In genomic region chr4:6150046-6150735, GRCh38 we compare ENCODE assay signal across 25 cellular contexts. TPM values are rescaled to one million over a fixed set of nuclear protein-coding genes. Genes with fewer than 3 reads are reported as not detected.
"Had no signal": no experiment of that assay in that cellular context is flagged by ENCODE, and none has a peak within 500 bp of the region (broad histone marks: within the 10 kb centered on the region; RNA-seq: fewer than 3 reads in every experiment).

No MANE protein-coding gene starts in this region.

- H3K9me3 ChIP-seq: Peyer's patch had no signal

- H3K9me3 Mint-ChIP-seq: activated CD4-positive, alpha-beta T cell treated with anti-CD3 and anti-CD28 coated beads, Interleukin-2, amount 10 ng/mL, durations not matched to agents 24 days and 14 days; activated naive CD4-positive, alpha-beta T cell treated with anti-CD3 and anti-CD28 coated beads, Interleukin-2, amount 10 ng/mL, durations not matched to agents 7 days and 5 days; activated naive CD8-positive, alpha-beta T cell treated with anti-CD3 and anti-CD28 coated beads, Interleukin-2, amount 50 U/mL, for 24 hours; activated T-helper 1 cell treated with anti-CD3 and anti-CD28 coated beads, Interleukin-12 subunit alpha, Interleukin-12 subunit beta, Interleukin-2, Interleukin-4 antibody, amounts not matched to agents 30 ng/mL and 10 ng/mL and 1 ng/mL, durations not matched to agents 14 hours and 24 hours and 36 hours had no signal

- DNase-seq: activated CD4-positive, alpha-beta T cell treated with anti-CD3 and anti-CD28 coated beads, Interleukin-2, amount 10 ng/mL, durations not matched to agents 24 days and 14 days; activated CD4-positive, alpha-beta T cell treated with anti-CD3 and anti-CD28 coated beads, Interleukin-2, amount 50 U/mL, for 4 hours; activated CD8-positive, alpha-beta T cell treated with anti-CD3 and anti-CD28 coated beads, Interleukin-2, amount 10 ng/mL, durations not matched to agents 7 days and 5 days; activated naive CD4-positive, alpha-beta T cell treated with anti-CD3 and anti-CD28 coated beads, Interleukin-2, amount 10 ng/mL, durations not matched to agents 7 days and 5 days; activated naive CD8-positive, alpha-beta T cell treated with anti-CD3 and anti-CD28 coated beads, Interleukin-2, amount 50 U/mL, for 24 hours; activated T-cell treated with anti-CD3 and anti-CD28 coated beads, Interleukin-2, amount 50 U/mL, for 24 hours; brain microvascular endothelial cell; IMR-90; NCI-H1105; NCI-H1417 treated with DMSO at 0.1 percent for 48 hours; NCI-H187 treated with DMSO at 0.1 percent for 48 hours; NCI-H2081; NCI-H345; NCI-H524 treated with DMSO at 0.1 percent for 48 hours; NCI-H748 treated with DMSO at 0.1 percent for 48 hours; NK-92 treated with Interleukin-12 subunit alpha and Interleukin-12 subunit beta, amount 100 ng/mL, for 24 hours; PC-3; Peyer's patch; RPMI8226; SW 1271; T1000 had no signal

- H3K27me3 ChIP-seq: brain microvascular endothelial cell, Peyer's patch had no signal

- H3K4me3 ChIP-seq: K562, Peyer's patch had no signal

- H3K27ac Mint-ChIP-seq: activated CD4-positive, alpha-beta T cell treated with anti-CD3 and anti-CD28 coated beads, Interleukin-2, amount 10 ng/mL, durations not matched to agents 24 days and 14 days; activated CD8-positive, alpha-beta T cell treated with anti-CD3 and anti-CD28 coated beads, Interleukin-2, amount 10 ng/mL, durations not matched to agents 7 days and 5 days; activated naive CD4-positive, alpha-beta T cell treated with anti-CD3 and anti-CD28 coated beads, Interleukin-2, amount 10 ng/mL, durations not matched to agents 7 days and 5 days; activated naive CD8-positive, alpha-beta T cell; activated naive CD8-positive, alpha-beta T cell treated with anti-CD3 and anti-CD28 coated beads, Interleukin-2, amount 50 U/mL, for 24 hours; activated T-cell treated with anti-CD3 and anti-CD28 coated beads, Interleukin-2, amount 50 U/mL, for 24 hours; activated T-helper 1 cell treated with anti-CD3 and anti-CD28 coated beads, Interleukin-12 subunit alpha, Interleukin-12 subunit beta, Interleukin-2, Interleukin-4 antibody, amounts not matched to agents 30 ng/mL and 10 ng/mL and 1 ng/mL, durations not matched to agents 14 hours and 24 hours and 36 hours had no signal

- H3K27me3 Mint-ChIP-seq: activated CD4-positive, alpha-beta T cell treated with anti-CD3 and anti-CD28 coated beads, Interleukin-2, amount 10 ng/mL, durations not matched to agents 24 days and 14 days; activated T-cell treated with anti-CD3 and anti-CD28 coated beads, Interleukin-2, amount 50 U/mL, for 24 hours had no signal

- H3K27ac ChIP-seq: brain microvascular endothelial cell, Peyer's patch had no signal

- ATAC-seq: activated CD8-positive, alpha-beta T cell treated with anti-CD3 and anti-CD28 coated beads, Interleukin-2, amount 10 ng/mL, durations not matched to agents 7 days and 5 days; activated naive CD8-positive, alpha-beta T cell treated with anti-CD3 and anti-CD28 coated beads, Interleukin-2, amount 50 U/mL, for 24 hours; K562; PC-3 had no signal

- H3K4me1 ChIP-seq: Peyer's patch had no signal

- H3K36me3 ChIP-seq: brain microvascular endothelial cell, Peyer's patch had no signal

- H3K4me3 Mint-ChIP-seq: activated CD4-positive, alpha-beta T cell treated with anti-CD3 and anti-CD28 coated beads, Interleukin-2, amount 10 ng/mL, durations not matched to agents 24 days and 14 days; activated CD8-positive, alpha-beta T cell treated with anti-CD3 and anti-CD28 coated beads, Interleukin-2, amount 10 ng/mL, durations not matched to agents 7 days and 5 days; activated naive CD4-positive, alpha-beta T cell treated with anti-CD3 and anti-CD28 coated beads, Interleukin-2, amount 10 ng/mL, durations not matched to agents 7 days and 5 days; activated naive CD8-positive, alpha-beta T cell; activated naive CD8-positive, alpha-beta T cell treated with anti-CD3 and anti-CD28 coated beads, Interleukin-2, amount 50 U/mL, for 24 hours; activated T-cell treated with anti-CD3 and anti-CD28 coated beads, Interleukin-2, amount 50 U/mL, for 24 hours; activated T-helper 1 cell treated with anti-CD3 and anti-CD28 coated beads, Interleukin-12 subunit alpha, Interleukin-12 subunit beta, Interleukin-2, Interleukin-4 antibody, amounts not matched to agents 30 ng/mL and 10 ng/mL and 1 ng/mL, durations not matched to agents 14 hours and 24 hours and 36 hours had no signal

- H3K36me3 Mint-ChIP-seq: activated naive CD8-positive, alpha-beta T cell had no signal

RNA-seq across cellular contexts. Expression of gene JAKMIP1, which starts 50.2 kb away (rescaled TPM):
- total RNA-seq: IMR-90, K562, M059J had no signal
